Comparison of ENCODE assay signal across 9 cellular contexts in the genomic region with DNA sequence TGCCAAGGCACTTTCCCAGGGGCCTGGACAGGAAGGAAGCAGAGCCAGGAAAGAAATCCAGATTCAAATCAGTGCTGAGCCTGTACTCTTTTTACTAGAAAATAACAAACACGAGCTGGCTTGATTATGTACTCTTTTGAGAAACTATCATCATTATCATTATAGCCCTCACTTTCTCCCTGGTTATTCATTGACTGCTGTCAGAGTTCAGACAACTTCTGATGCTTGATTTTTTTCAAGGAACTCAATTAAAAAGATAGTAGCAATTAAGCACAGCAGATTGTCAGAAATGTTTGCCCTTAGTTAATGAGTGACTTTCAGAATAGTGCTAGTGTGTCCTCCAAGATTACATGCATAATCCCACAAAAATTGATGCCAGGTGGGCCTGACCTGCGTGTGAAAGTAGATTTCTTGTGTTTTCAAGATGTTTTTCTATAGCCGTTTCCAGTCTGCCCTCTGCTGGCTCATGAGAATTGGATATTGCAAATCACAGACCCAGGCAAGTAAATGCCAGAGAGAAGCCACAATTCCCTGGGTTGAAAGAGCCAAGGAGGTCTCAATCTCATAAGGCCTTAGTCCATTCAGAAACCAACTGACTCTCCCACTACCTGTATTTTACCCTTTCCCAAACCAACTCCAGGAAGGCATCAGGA.
DNase-seq lines count a peak whose midpoint lies in the region; ATAC-seq lines count a peak whose summit lies in the region.
"Had no signal": no experiment of that assay in that cellular context is flagged by ENCODE, and none has a peak within 500 bp of the region (broad histone marks: within the 10 kb centered on the region; RNA-seq: fewer than 3 reads in every experiment).

No MANE protein-coding gene starts in this region.

- no peaks in the 10 kb centered on the region for H3K9me3 Mint-ChIP-seq in activated T-cell treated with anti-CD3 and anti-CD28 coated beads, Interleukin-2, amount 50 U/mL, for 24 hours
- no peaks in the 10 kb centered on the region for H3K9me3 Mint-ChIP-seq in stimulated activated memory B cell treated with anti-CD40 and anti-IgM and Interleukin-4, amounts not matched to agents 10 μg/mL and 1 μg/mL and 100 μg/mL, for 72 hours

- H3K27me3 Mint-ChIP-seq in activated T-cell treated with anti-CD3 and anti-CD28 coated beads, Interleukin-2, amount 50 U/mL, for 24 hours = peaks cover 4% of the 10 kb centered on the region
- no peaks in the 10 kb centered on the region for H3K27me3 Mint-ChIP-seq in stimulated activated memory B cell treated with anti-CD40 and anti-IgM and Interleukin-4, amounts not matched to agents 10 μg/mL and 1 μg/mL and 100 μg/mL, for 72 hours
- H3K27me3 Mint-ChIP-seq: CD4-positive, CD25-positive, alpha-beta regulatory T cell had no signal

- H3K4me1 Mint-ChIP-seq in activated T-cell treated with anti-CD3 and anti-CD28 coated beads, Interleukin-2, amount 50 U/mL, for 24 hours (ENCODE audit: low read depth) = no peaks in the 10 kb centered on the region
- no peaks in the 10 kb centered on the region for H3K4me1 Mint-ChIP-seq in stimulated activated memory B cell treated with anti-CD40 and anti-IgM and Interleukin-4, amounts not matched to agents 10 μg/mL and 1 μg/mL and 100 μg/mL, for 72 hours

- no peak overlapping the region for H3K4me3 Mint-ChIP-seq in activated T-cell treated with anti-CD3 and anti-CD28 coated beads, Interleukin-2, amount 50 U/mL, for 24 hours
- H3K4me3 Mint-ChIP-seq in stimulated activated memory B cell treated with anti-CD40 and anti-IgM and Interleukin-4, amounts not matched to agents 10 μg/mL and 1 μg/mL and 100 μg/mL, for 72 hours = no peak overlapping the region
- H3K4me3 Mint-ChIP-seq: CD4-positive, CD25-positive, alpha-beta regulatory T cell had no signal

- no peak overlapping the region for H3K27ac Mint-ChIP-seq in activated T-cell treated with anti-CD3 and anti-CD28 coated beads, Interleukin-2, amount 50 U/mL, for 24 hours
- H3K27ac Mint-ChIP-seq in stimulated activated memory B cell treated with anti-CD40 and anti-IgM and Interleukin-4, amounts not matched to agents 10 μg/mL and 1 μg/mL and 100 μg/mL, for 72 hours = no peak overlapping the region
- H3K27ac Mint-ChIP-seq: CD4-positive, CD25-positive, alpha-beta regulatory T cell had no signal

- no peaks in the 10 kb centered on the region for H3K36me3 Mint-ChIP-seq in activated T-cell treated with anti-CD3 and anti-CD28 coated beads, Interleukin-2, amount 50 U/mL, for 24 hours (ENCODE audit: low read depth)
- H3K36me3 Mint-ChIP-seq in stimulated activated memory B cell treated with anti-CD40 and anti-IgM and Interleukin-4, amounts not matched to agents 10 μg/mL and 1 μg/mL and 100 μg/mL, for 72 hours = no peaks in the 10 kb centered on the region
- H3K36me3 Mint-ChIP-seq: CD4-positive, CD25-positive, alpha-beta regulatory T cell had no signal

- no peak for ATAC-seq in stimulated activated memory B cell treated with anti-CD40 and anti-IgM and Interleukin-4, amounts not matched to agents 10 μg/mL and 1 μg/mL and 100 μg/mL, for 72 hours

- DNase-seq in NCI-H146 (lab: John Stamatoyannopoulos, UW) (peak; percentile 41), NCI-H146 treated with DMSO at 0.1 percent for 48 hours (lab: John Stamatoyannopoulos, UW; ENCODE audit: unreplicated experiment) (no peak), LoVo (ENCODE audit: low spot score) (peak; percentile 1), cerebellar cortex (ENCODE audit: low spot score) (peak; percentile 34), putamen (ENCODE audit: low spot score) (peak; percentile 11)
- DNase-seq in activated T-cell treated with anti-CD3 and anti-CD28 coated beads, Interleukin-2, amount 50 U/mL, for 24 hours = no peak
- DNase-seq in activated effector memory CD4-positive, alpha-beta T cell treated with Interleukin-2 at 50 U/mL for 16 hours = no peak

Comparison
In these comparisons a context has a peak if more than half of its experiments do, and no peak if none do; other contexts are left out.
1. DNase-seq: peak in NCI-H146 (single experiment), LoVo (single experiment), cerebellar cortex (single experiment) and putamen (single experiment); none in NCI-H146 treated with DMSO at 0.1 percent for 48 hours (single experiment), activated T-cell treated with anti-CD3 and anti-CD28 coated beads, Interleukin-2, amount 50 U/mL, for 24 hours (single experiment) and activated effector memory CD4-positive, alpha-beta T cell treated with Interleukin-2 at 50 U/mL for 16 hours (single experiment).